In the genomic region with DNA sequence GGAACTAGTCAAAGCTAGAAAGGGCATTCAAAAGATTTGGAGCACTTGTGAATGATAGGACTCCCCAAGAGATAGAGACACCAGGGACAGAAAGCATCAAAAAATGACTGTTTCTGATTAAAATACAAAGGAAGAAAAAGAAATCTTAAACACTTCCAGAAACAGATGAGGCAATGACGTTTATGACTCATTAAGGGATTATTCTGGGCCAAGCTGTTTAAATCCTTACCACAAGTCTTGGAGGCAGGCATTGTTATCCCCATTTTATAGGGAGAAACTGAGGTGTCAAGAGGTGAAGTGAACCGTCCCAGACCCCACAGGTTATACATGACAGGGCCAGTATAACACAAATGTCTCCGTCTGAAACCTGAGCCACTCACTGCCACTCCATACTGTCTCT, we compare ENCODE assay signal across 17 cellular contexts.
A peak's percentile ranks its signal among the peaks of the same experiment; 100 is the strongest.
DNase-seq lines count a peak whose midpoint lies in the region; ATAC-seq and TF ChIP-seq lines count a peak whose summit lies in the region.
"Had no signal": no experiment of that assay in that cellular context is flagged by ENCODE, and none has a peak within 500 bp of the region (broad histone marks: within the 10 kb centered on the region; RNA-seq: fewer than 3 reads in every experiment).

No MANE protein-coding gene starts in this region.

- no peaks in the 10 kb centered on the region for H3K36me3 ChIP-seq in upper lobe of right lung
- H3K36me3 ChIP-seq: HAP-1, heart left ventricle, MG63 had no signal

- H3K4me3 ChIP-seq in foreskin fibroblast (ENCODE audit: low read depth in 1 of 2, low read length in 2 of 2) (no peak overlapping the region), upper lobe of right lung (no peak overlapping the region)
- H3K4me3 ChIP-seq: HAP-1, heart left ventricle, MG63 had no signal

- H3K4me1 ChIP-seq in upper lobe of right lung, result no peaks in the 10 kb centered on the region
- H3K4me1 ChIP-seq: HAP-1, heart left ventricle had no signal

- no peaks in the 10 kb centered on the region for H3K9me3 ChIP-seq in upper lobe of right lung
- H3K9me3 ChIP-seq: HAP-1, MG63 had no signal

- no peak overlapping the region for H3K27ac ChIP-seq in upper lobe of right lung
- H3K27ac ChIP-seq: heart left ventricle had no signal

- no peak for TF ChIP-seq CTCF in foreskin fibroblast (IDR thresholded peaks at IDR 0.05; ENCODE audit: low read depth, low read length)
- TF ChIP-seq CTCF in upper lobe of right lung (IDR thresholded peaks at IDR 0.05), result no peak

- intact Hi-C loops in upper lobe of right lung (cut with DNase I), result no loop called here

- DNase-seq in AG08396 (ENCODE audit: low spot score), result peak; percentile 14
- peak; percentile 49 for DNase-seq in HCEC 1CT
- DNase-seq in astrocyte of the hippocampus (ENCODE audit: low read depth, low spot score), result peak; percentile 19
- peak; percentile 4 to 57 for DNase-seq in foreskin fibroblast
- DNase-seq in NCI-H2107 (lab: John Stamatoyannopoulos, UW), result no peak
- no peak for DNase-seq in NCI-H1105 (lab: John Stamatoyannopoulos, UW)
- no peak for DNase-seq in upper lobe of right lung
- DNase-seq: activated CD4-positive, alpha-beta T cell treated with anti-CD3 and anti-CD28 coated beads for 1 hour; activated naive CD8-positive, alpha-beta T cell treated with anti-CD3 and anti-CD28 coated beads, Interleukin-2, amount 10 ng/mL, durations not matched to agents 7 days and 5 days; COR-L47; erythroblast; heart left ventricle; left ventricle myocardium superior; MG63 had no signal

- no peak for ATAC-seq in GM18511 (IDR thresholded peaks at IDR 0.05; ENCODE audit: unreplicated experiment)
- no peak for ATAC-seq in upper lobe of right lung
- ATAC-seq: activated T-helper 17 cell treated with anti-CD3 and anti-CD28 coated beads, Interleukin-2, amount 50 U/mL, for 72 hours; heart left ventricle; left ventricle myocardium superior had no signal

- H3K27me3 ChIP-seq in upper lobe of right lung, result no peaks in the 10 kb centered on the region
- H3K27me3 ChIP-seq: heart left ventricle, MG63 had no signal

Comparison
In these comparisons a context has a peak if more than half of its experiments do, and no peak if none do; other contexts are left out.
1. DNase-seq: peak in AG08396 (single experiment), HCEC 1CT (single experiment), astrocyte of the hippocampus (single experiment) and foreskin fibroblast (2 of 2); none in NCI-H2107 (single experiment), NCI-H1105 (single experiment) and upper lobe of right lung (single experiment).